Comparison of ENCODE assay signal across 1 cellular context in the genomic region with DNA sequence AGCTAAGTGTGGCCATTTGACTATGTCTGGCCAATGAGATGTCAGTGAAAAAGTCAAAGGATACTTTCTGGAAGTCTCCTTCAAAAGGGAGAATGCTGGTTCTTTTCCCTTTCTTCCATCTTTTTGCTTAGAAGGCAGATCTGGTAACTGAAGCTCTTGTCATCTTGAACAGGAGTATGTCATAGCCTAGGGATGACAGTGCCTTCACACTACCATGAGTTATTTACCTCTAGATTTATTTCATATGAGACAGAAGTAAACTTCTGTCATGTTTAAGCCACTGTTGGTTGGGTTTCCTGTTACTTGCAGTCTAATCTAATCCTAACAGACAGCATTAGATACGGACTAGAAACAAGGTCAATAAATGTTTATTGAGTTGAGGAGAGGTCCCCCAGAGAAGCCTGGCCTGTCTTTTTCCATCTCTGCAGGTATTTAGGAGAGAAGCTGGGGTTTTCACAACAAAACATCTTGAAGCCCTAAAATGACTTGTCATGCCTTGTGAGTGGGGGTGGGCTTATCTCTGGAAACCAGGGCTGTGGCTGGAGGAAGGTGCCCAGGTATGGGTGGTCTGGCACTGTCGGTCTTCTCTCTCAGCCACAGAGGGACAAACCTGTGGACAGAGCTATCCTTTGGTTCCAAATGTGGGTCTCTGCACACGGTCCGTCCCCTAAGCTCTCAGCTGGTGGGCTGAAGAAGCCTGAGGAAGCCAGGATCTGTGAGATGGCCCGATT.
TF ChIP-seq lines count a peak whose summit lies in the region.

No MANE protein-coding gene starts in this region.

TF ChIP-seq in K562, 482 proteins besides CTCF, POLR2A, EP300 and RAD21 (continued from another document and continues in another):
- TF ChIP-seq, protein P1, sequence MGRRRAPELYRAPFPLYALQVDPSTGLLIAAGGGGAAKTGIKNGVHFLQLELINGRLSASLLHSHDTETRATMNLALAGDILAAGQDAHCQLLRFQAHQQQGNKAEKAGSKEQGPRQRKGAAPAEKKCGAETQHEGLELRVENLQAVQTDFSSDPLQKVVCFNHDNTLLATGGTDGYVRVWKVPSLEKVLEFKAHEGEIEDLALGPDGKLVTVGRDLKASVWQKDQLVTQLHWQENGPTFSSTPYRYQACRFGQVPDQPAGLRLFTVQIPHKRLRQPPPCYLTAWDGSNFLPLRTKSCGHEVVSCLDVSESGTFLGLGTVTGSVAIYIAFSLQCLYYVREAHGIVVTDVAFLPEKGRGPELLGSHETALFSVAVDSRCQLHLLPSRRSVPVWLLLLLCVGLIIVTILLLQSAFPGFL (CRISPR knock-in tag; IDR thresholded peaks at IDR 0.05), result no peak
- TF ChIP-seq SMARCA4 (IDR thresholded peaks at IDR 0.05), result peak; percentile 72; the same call in 1 of the 2 replicates
- TF ChIP-seq HDAC6 (IDR thresholded peaks at IDR 0.05; ENCODE audit: low read depth, low read length), result no peak
- no peak for TF ChIP-seq SNRNP70 (optimal IDR thresholded peaks at IDR 0.05; ENCODE audit: low read depth, low read length)
- TF ChIP-seq ZEB2 (IDR thresholded peaks at IDR 0.05), result 0 out of 2 replicates have a peak, but pooled peaks have one; percentile 45
- TF ChIP-seq GTF2A2 (tag; IDR thresholded peaks at IDR 0.05), result no peak
- TF ChIP-seq ZKSCAN8 (CRISPR knock-in tag; IDR thresholded peaks at IDR 0.05), result no peak
- no peak for TF ChIP-seq ZBTB8A (IDR thresholded peaks at IDR 0.05; ENCODE audit: partially characterized antibody)
- no peak for TF ChIP-seq TOE1 (IDR thresholded peaks at IDR 0.05; ENCODE audit: borderline replicate concordance)
- no peak for TF ChIP-seq TOE1 (CRISPR knock-in tag; IDR thresholded peaks at IDR 0.05; ENCODE audit: borderline replicate concordance, low read depth)
- TF ChIP-seq CBX1 (IDR thresholded peaks at IDR 0.05; ENCODE audit: low read depth), result no peak
- peak; percentile 84 for TF ChIP-seq DPF2 (IDR thresholded peaks at IDR 0.05)
- TF ChIP-seq, protein P2, sequence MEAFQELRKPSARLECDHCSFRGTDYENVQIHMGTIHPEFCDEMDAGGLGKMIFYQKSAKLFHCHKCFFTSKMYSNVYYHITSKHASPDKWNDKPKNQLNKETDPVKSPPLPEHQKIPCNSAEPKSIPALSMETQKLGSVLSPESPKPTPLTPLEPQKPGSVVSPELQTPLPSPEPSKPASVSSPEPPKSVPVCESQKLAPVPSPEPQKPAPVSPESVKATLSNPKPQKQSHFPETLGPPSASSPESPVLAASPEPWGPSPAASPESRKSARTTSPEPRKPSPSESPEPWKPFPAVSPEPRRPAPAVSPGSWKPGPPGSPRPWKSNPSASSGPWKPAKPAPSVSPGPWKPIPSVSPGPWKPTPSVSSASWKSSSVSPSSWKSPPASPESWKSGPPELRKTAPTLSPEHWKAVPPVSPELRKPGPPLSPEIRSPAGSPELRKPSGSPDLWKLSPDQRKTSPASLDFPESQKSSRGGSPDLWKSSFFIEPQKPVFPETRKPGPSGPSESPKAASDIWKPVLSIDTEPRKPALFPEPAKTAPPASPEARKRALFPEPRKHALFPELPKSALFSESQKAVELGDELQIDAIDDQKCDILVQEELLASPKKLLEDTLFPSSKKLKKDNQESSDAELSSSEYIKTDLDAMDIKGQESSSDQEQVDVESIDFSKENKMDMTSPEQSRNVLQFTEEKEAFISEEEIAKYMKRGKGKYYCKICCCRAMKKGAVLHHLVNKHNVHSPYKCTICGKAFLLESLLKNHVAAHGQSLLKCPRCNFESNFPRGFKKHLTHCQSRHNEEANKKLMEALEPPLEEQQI (IDR thresholded peaks at IDR 0.05), result no peak
- TF ChIP-seq, protein P3, sequence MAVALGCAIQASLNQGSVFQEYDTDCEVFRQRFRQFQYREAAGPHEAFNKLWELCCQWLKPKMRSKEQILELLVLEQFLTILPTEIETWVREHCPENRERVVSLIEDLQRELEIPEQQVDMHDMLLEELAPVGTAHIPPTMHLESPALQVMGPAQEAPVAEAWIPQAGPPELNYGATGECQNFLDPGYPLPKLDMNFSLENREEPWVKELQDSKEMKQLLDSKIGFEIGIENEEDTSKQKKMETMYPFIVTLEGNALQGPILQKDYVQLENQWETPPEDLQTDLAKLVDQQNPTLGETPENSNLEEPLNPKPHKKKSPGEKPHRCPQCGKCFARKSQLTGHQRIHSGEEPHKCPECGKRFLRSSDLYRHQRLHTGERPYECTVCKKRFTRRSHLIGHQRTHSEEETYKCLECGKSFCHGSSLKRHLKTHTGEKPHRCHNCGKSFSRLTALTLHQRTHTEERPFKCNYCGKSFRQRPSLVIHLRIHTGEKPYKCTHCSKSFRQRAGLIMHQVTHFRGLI (CRISPR knock-in tag; IDR thresholded peaks at IDR 0.05), result no peak
- TF ChIP-seq POLR2AphosphoS5 (IDR thresholded peaks at IDR 0.05; ENCODE audit: control insufficient read depth, insufficient read depth, low read depth, low read length), result peak; percentile 49; the same call in 1 of the 2 replicates
- 0 out of 2 replicates have a peak, but pooled peaks have one; percentile 53 for TF ChIP-seq GATAD2A (IDR thresholded peaks at IDR 0.05)
- TF ChIP-seq, protein P4, sequence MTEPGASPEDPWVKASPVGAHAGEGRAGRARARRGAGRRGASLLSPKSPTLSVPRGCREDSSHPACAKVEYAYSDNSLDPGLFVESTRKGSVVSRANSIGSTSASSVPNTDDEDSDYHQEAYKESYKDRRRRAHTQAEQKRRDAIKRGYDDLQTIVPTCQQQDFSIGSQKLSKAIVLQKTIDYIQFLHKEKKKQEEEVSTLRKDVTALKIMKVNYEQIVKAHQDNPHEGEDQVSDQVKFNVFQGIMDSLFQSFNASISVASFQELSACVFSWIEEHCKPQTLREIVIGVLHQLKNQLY (CRISPR knock-in tag; conservative IDR thresholded peaks at IDR 0.05), result no peak
- TF ChIP-seq ZNF217 (CRISPR knock-in tag; IDR thresholded peaks at IDR 0.05), result no peak
- TF ChIP-seq FUS (optimal IDR thresholded peaks at IDR 0.05; ENCODE audit: low read depth, low read length), result no peak
- no peak for TF ChIP-seq ZNF551 (CRISPR knock-in tag; IDR thresholded peaks at IDR 0.05)
- TF ChIP-seq, protein P5, sequence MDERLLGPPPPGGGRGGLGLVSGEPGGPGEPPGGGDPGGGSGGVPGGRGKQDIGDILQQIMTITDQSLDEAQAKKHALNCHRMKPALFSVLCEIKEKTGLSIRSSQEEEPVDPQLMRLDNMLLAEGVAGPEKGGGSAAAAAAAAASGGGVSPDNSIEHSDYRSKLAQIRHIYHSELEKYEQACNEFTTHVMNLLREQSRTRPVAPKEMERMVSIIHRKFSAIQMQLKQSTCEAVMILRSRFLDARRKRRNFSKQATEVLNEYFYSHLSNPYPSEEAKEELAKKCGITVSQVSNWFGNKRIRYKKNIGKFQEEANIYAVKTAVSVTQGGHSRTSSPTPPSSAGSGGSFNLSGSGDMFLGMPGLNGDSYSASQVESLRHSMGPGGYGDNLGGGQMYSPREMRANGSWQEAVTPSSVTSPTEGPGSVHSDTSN (CRISPR knock-in tag; IDR thresholded peaks at IDR 0.05; ENCODE audit: low read depth), result no peak
- TF ChIP-seq, protein P5 (tag; conservative IDR thresholded peaks at IDR 0.05; ENCODE audit: low read depth), result peak; percentile 77
- no peak for TF ChIP-seq GTF2F1 (IDR thresholded peaks at IDR 0.05; ENCODE audit: low read depth, low read length)
- no peak for TF ChIP-seq NELFE (IDR thresholded peaks at IDR 0.05; ENCODE audit: insufficient read depth, insufficient read length)
- TF ChIP-seq JUNB (CRISPR knock-in tag; conservative IDR thresholded peaks at IDR 0.05), result no peak
- TF ChIP-seq, protein P6, sequence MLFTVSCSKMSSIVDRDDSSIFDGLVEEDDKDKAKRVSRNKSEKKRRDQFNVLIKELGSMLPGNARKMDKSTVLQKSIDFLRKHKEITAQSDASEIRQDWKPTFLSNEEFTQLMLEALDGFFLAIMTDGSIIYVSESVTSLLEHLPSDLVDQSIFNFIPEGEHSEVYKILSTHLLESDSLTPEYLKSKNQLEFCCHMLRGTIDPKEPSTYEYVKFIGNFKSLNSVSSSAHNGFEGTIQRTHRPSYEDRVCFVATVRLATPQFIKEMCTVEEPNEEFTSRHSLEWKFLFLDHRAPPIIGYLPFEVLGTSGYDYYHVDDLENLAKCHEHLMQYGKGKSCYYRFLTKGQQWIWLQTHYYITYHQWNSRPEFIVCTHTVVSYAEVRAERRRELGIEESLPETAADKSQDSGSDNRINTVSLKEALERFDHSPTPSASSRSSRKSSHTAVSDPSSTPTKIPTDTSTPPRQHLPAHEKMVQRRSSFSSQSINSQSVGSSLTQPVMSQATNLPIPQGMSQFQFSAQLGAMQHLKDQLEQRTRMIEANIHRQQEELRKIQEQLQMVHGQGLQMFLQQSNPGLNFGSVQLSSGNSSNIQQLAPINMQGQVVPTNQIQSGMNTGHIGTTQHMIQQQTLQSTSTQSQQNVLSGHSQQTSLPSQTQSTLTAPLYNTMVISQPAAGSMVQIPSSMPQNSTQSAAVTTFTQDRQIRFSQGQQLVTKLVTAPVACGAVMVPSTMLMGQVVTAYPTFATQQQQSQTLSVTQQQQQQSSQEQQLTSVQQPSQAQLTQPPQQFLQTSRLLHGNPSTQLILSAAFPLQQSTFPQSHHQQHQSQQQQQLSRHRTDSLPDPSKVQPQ (CRISPR knock-in tag; IDR thresholded peaks at IDR 0.05; ENCODE audit: borderline replicate concordance), result no peak
- TF ChIP-seq, protein P7, sequence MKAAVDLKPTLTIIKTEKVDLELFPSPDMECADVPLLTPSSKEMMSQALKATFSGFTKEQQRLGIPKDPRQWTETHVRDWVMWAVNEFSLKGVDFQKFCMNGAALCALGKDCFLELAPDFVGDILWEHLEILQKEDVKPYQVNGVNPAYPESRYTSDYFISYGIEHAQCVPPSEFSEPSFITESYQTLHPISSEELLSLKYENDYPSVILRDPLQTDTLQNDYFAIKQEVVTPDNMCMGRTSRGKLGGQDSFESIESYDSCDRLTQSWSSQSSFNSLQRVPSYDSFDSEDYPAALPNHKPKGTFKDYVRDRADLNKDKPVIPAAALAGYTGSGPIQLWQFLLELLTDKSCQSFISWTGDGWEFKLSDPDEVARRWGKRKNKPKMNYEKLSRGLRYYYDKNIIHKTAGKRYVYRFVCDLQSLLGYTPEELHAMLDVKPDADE (conservative IDR thresholded peaks at IDR 0.05; ENCODE audit: control insufficient read depth, low read depth, low read length), result no peak
- no peak for TF ChIP-seq KLF16 (IDR thresholded peaks at IDR 0.05)
- no peak for TF ChIP-seq PHF20 (IDR thresholded peaks at IDR 0.05; ENCODE audit: partially characterized antibody)
- TF ChIP-seq ZNF224 (CRISPR knock-in tag; IDR thresholded peaks at IDR 0.05), result no peak
- no peak for TF ChIP-seq RFX5 (IDR thresholded peaks at IDR 0.05; ENCODE audit: low read depth, low read length)
- TF ChIP-seq ZNF253 (CRISPR knock-in tag; conservative IDR thresholded peaks at IDR 0.05), result no peak
- TF ChIP-seq HDAC2 (IDR thresholded peaks at IDR 0.05), result 0 out of 2 replicates have a peak, but pooled peaks have one; percentile 35
- TF ChIP-seq GATAD2B (IDR thresholded peaks at IDR 0.05; ENCODE audit: borderline replicate concordance), result 0 out of 2 replicates have a peak, but pooled peaks have one; percentile 17
- TF ChIP-seq, protein P8, sequence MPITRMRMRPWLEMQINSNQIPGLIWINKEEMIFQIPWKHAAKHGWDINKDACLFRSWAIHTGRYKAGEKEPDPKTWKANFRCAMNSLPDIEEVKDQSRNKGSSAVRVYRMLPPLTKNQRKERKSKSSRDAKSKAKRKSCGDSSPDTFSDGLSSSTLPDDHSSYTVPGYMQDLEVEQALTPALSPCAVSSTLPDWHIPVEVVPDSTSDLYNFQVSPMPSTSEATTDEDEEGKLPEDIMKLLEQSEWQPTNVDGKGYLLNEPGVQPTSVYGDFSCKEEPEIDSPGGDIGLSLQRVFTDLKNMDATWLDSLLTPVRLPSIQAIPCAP (CRISPR knock-in tag; IDR thresholded peaks at IDR 0.05; ENCODE audit: borderline replicate concordance), result no peak
- TF ChIP-seq CCNT2 (IDR thresholded peaks at IDR 0.05; ENCODE audit: borderline replicate concordance, extremely low read depth, insufficient read length, low read depth, low read length), result no peak
- TF ChIP-seq LEF1 (IDR thresholded peaks at IDR 0.05), result 0 out of 2 replicates have a peak, but pooled peaks have one; percentile 14
- TF ChIP-seq, protein P9, sequence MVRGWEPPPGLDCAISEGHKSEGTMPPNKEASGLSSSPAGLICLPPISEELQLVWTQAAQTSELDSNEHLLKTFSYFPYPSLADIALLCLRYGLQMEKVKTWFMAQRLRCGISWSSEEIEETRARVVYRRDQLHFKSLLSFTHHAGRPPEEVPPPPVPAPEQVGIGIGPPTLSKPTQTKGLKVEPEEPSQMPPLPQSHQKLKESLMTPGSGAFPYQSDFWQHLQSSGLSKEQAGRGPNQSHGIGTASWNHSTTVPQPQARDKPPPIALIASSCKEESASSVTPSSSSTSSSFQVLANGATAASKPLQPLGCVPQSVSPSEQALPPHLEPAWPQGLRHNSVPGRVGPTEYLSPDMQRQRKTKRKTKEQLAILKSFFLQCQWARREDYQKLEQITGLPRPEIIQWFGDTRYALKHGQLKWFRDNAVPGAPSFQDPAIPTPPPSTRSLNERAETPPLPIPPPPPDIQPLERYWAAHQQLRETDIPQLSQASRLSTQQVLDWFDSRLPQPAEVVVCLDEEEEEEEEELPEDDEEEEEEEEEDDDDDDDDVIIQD (CRISPR knock-in tag; IDR thresholded peaks at IDR 0.05), result no peak
- TF ChIP-seq, protein P10, sequence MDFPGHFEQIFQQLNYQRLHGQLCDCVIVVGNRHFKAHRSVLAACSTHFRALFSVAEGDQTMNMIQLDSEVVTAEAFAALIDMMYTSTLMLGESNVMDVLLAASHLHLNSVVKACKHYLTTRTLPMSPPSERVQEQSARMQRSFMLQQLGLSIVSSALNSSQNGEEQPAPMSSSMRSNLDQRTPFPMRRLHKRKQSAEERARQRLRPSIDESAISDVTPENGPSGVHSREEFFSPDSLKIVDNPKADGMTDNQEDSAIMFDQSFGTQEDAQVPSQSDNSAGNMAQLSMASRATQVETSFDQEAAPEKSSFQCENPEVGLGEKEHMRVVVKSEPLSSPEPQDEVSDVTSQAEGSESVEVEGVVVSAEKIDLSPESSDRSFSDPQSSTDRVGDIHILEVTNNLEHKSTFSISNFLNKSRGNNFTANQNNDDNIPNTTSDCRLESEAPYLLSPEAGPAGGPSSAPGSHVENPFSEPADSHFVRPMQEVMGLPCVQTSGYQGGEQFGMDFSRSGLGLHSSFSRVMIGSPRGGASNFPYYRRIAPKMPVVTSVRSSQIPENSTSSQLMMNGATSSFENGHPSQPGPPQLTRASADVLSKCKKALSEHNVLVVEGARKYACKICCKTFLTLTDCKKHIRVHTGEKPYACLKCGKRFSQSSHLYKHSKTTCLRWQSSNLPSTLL (IDR thresholded peaks at IDR 0.05), result no peak
- TF ChIP-seq FOXM1 (IDR thresholded peaks at IDR 0.05; ENCODE audit: low read depth), result no peak
- no peak for TF ChIP-seq FOXM1 (CRISPR knock-in tag; IDR thresholded peaks at IDR 0.05; ENCODE audit: low read depth)
